In the genomic region with DNA sequence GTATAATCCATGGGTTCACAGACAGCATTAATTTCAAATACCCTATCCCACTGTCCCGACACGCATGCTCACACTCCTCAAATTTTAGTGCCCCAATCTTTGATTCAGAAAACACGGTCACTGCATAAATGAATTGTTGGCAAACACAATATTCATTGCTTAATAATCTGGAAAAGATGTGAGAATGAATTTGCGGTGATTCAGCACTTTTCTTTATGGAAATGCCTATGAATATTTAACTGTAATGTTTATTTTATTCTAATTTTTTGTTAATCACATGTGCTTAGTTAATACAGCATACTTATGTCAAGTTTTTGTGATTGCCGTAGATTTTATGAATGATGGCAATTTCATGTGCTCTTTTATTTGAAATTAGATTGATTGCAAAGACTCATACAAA, we compare ENCODE assay signal across 30 cellular contexts.
"Had no signal": no experiment of that assay in that cellular context is flagged by ENCODE, and none has a peak within 500 bp of the region (broad histone marks: within the 10 kb centered on the region; RNA-seq: fewer than 3 reads in every experiment).

No MANE protein-coding gene starts in this region.

- H3K4me3 Mint-ChIP-seq: activated CD4-positive, alpha-beta T cell treated with anti-CD3 and anti-CD28 coated beads for 36 hours; activated CD4-positive, alpha-beta T cell treated with anti-CD3 and anti-CD28 coated beads, Interleukin-2, amount 10 ng/mL, durations not matched to agents 7 days and 5 days; activated CD8-positive, alpha-beta T cell treated with anti-CD3 and anti-CD28 coated beads, Interleukin-2, amount 10 ng/mL, durations not matched to agents 7 days and 5 days; activated naive CD4-positive, alpha-beta T cell treated with anti-CD3 and anti-CD28 coated beads for 36 hours; activated T-cell treated with anti-CD3 and anti-CD28 coated beads, Interleukin-2, amount 50 U/mL, for 24 hours; T-helper 1 cell treated with Interleukin-12 subunit alpha and Interleukin-12 subunit beta and Interleukin-4 antibody, amounts not matched to agents 30 μg/mL and 1 μg/mL, for 36 hours; T-helper 2 cell treated with Interferon-gamma antibody and Interleukin-4, amounts not matched to agents 5 μg/mL and 100 μg/mL, for 36 hours; WTC11 had no signal

- FAIRE-seq: astrocyte, TTC549 had no signal

- H3K4me3 ChIP-seq: adrenal gland, body of pancreas, breast epithelium, SJCRH30, SK-N-MC had no signal

- H3K27me3 Mint-ChIP-seq: activated CD4-positive, alpha-beta T cell treated with anti-CD3 and anti-CD28 coated beads for 36 hours; activated T-cell treated with anti-CD3 and anti-CD28 coated beads, Interleukin-2, amount 50 U/mL, for 24 hours had no signal

- H3K9me3 Mint-ChIP-seq: activated CD4-positive, alpha-beta T cell treated with anti-CD3 and anti-CD28 coated beads, Interleukin-2, amount 10 ng/mL, durations not matched to agents 7 days and 5 days; activated naive CD4-positive, alpha-beta T cell treated with anti-CD3 and anti-CD28 coated beads for 36 hours; activated naive CD4-positive, alpha-beta T cell treated with anti-CD3 and anti-CD28 coated beads, Interleukin-2, amount 50 U/mL, for 72 hours; activated T-cell treated with anti-CD3 and anti-CD28 coated beads, Interleukin-2, amount 50 U/mL, for 24 hours; T-helper 1 cell treated with Interleukin-12 subunit alpha and Interleukin-12 subunit beta and Interleukin-4 antibody, amounts not matched to agents 30 μg/mL and 1 μg/mL, for 36 hours; T-helper 2 cell treated with Interferon-gamma antibody and Interleukin-4, amounts not matched to agents 5 μg/mL and 100 μg/mL, for 36 hours; WTC11 had no signal

- H3K27ac Mint-ChIP-seq: activated CD4-positive, alpha-beta T cell treated with anti-CD3 and anti-CD28 coated beads for 36 hours; activated CD4-positive, alpha-beta T cell treated with anti-CD3 and anti-CD28 coated beads, Interleukin-2, amount 10 ng/mL, durations not matched to agents 7 days and 5 days; activated CD8-positive, alpha-beta T cell treated with anti-CD3 and anti-CD28 coated beads, Interleukin-2, amount 10 ng/mL, durations not matched to agents 7 days and 5 days; activated naive CD4-positive, alpha-beta T cell treated with anti-CD3 and anti-CD28 coated beads for 36 hours; activated naive CD4-positive, alpha-beta T cell treated with anti-CD3 and anti-CD28 coated beads, Interleukin-2, amount 50 U/mL, for 72 hours; activated T-cell treated with anti-CD3 and anti-CD28 coated beads, Interleukin-2, amount 50 U/mL, for 24 hours; T-helper 1 cell treated with Interleukin-12 subunit alpha and Interleukin-12 subunit beta and Interleukin-4 antibody, amounts not matched to agents 30 μg/mL and 1 μg/mL, for 36 hours; T-helper 2 cell treated with Interferon-gamma antibody and Interleukin-4, amounts not matched to agents 5 μg/mL and 100 μg/mL, for 36 hours had no signal

- ATAC-seq: activated CD4-positive, alpha-beta T cell treated with anti-CD3 and anti-CD28 coated beads for 36 hours; activated CD4-positive, CD25-positive, alpha-beta regulatory T cell treated with anti-CD3 and anti-CD28 coated beads, Interleukin-2, amount 50 U/mL, for 24 hours; activated CD8-positive, alpha-beta T cell treated with anti-CD3 and anti-CD28 coated beads, Interleukin-2, amount 10 ng/mL, durations not matched to agents 7 days and 5 days; activated naive CD4-positive, alpha-beta T cell treated with anti-CD3 and anti-CD28 coated beads, Interleukin-2, amount 50 U/mL, for 72 hours; body of pancreas; Panc1; WTC11 had no signal

- H3K27ac ChIP-seq: adrenal gland, body of pancreas, breast epithelium, SJCRH30, SK-N-MC had no signal

- H3K9me3 ChIP-seq: adrenal gland, body of pancreas, breast epithelium, SJCRH30 had no signal

- H3K36me3 ChIP-seq: adrenal gland, breast epithelium, SJCRH30 had no signal

- H3K4me1 Mint-ChIP-seq: WTC11 had no signal

- H3K4me1 ChIP-seq: adrenal gland, body of pancreas, breast epithelium, SJCRH30 had no signal

- DNase-seq: activated CD4-positive, alpha-beta T cell treated with anti-CD3 and anti-CD28 coated beads for 36 hours; activated CD4-positive, alpha-beta T cell treated with anti-CD3 and anti-CD28 coated beads, Interleukin-2, amount 10 ng/mL, durations not matched to agents 7 days and 5 days; activated CD4-positive, alpha-beta T cell treated with anti-CD3 and anti-CD28 coated beads, Interleukin-2, amount 50 U/mL, for 48 hours; activated CD8-positive, alpha-beta T cell treated with anti-CD3 and anti-CD28 coated beads, Interleukin-2, amount 10 ng/mL, durations not matched to agents 7 days and 5 days; activated gamma-delta T cell treated with Interleukin-2 at 50 U/mL for 16 hours; activated naive CD4-positive, alpha-beta T cell treated with anti-CD3 and anti-CD28 coated beads for 36 hours; activated T-cell treated with anti-CD3 and anti-CD28 coated beads, Interleukin-2, amount 50 U/mL, for 24 hours; adrenal gland; body of pancreas; Karpas-422; NCI-H1048; NCI-H1105 treated with DMSO at 0.1 percent for 48 hours; NCI-H1436; NCI-H1694; NCI-H1930; NCI-H2081 treated with DMSO at 0.1 percent for 48 hours; NCI-H345; NCI-H524 treated with DMSO at 0.1 percent for 48 hours; SHP77; SJCRH30 had no signal

- H3K27me3 ChIP-seq: adrenal gland, body of pancreas, breast epithelium, SJCRH30 had no signal
